ENCODE assay signal across 1 cellular context in genomic region chr9:133999866-134000265, GRCh38.
TF ChIP-seq lines count a peak whose summit lies in the region.

No MANE protein-coding gene starts in this region.

TF ChIP-seq in HCT116, 20 proteins besides CTCF, POLR2A, EP300 and RAD21:
- TF ChIP-seq SRF (IDR thresholded peaks at IDR 0.05; ENCODE audit: low read depth) (no peak), FOSL1 (IDR thresholded peaks at IDR 0.05; ENCODE audit: low read depth) (no peak), TCF7L2 (IDR thresholded peaks at IDR 0.05; ENCODE audit: borderline replicate concordance, extremely low read depth, insufficient read depth, insufficient read length) (no peak), ZFX (IDR thresholded peaks at IDR 0.05) (no peak)
- TF ChIP-seq, protein P1, sequence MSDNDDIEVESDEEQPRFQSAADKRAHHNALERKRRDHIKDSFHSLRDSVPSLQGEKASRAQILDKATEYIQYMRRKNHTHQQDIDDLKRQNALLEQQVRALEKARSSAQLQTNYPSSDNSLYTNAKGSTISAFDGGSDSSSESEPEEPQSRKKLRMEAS (IDR thresholded peaks at IDR 0.05): no peak
